Comparison of ENCODE assay signal across 1 cellular context in genomic region chr13:93660664-93661063, GRCh38.
TF ChIP-seq lines count a peak whose summit lies in the region.

No MANE protein-coding gene starts in this region.

TF ChIP-seq in WTC11, 78 proteins besides CTCF, POLR2A, EP300 and RAD21 (continued from another document):
- TF ChIP-seq, protein P1, sequence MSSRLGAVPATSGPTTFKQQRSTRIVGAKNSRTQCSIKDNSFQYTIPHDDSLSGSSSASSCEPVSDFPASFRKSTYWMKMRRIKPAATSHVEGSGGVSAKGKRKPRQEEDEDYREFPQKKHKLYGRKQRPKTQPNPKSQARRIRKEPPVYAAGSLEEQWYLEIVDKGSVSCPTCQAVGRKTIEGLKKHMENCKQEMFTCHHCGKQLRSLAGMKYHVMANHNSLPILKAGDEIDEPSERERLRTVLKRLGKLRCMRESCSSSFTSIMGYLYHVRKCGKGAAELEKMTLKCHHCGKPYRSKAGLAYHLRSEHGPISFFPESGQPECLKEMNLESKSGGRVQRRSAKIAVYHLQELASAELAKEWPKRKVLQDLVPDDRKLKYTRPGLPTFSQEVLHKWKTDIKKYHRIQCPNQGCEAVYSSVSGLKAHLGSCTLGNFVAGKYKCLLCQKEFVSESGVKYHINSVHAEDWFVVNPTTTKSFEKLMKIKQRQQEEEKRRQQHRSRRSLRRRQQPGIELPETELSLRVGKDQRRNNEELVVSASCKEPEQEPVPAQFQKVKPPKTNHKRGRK (CRISPR knock-in tag; IDR thresholded peaks at IDR 0.05; ENCODE audit: borderline replicate concordance), result no peak
- no peak for TF ChIP-seq NR1H2 (CRISPR knock-in tag; IDR thresholded peaks at IDR 0.05)
